In the genomic region with DNA sequence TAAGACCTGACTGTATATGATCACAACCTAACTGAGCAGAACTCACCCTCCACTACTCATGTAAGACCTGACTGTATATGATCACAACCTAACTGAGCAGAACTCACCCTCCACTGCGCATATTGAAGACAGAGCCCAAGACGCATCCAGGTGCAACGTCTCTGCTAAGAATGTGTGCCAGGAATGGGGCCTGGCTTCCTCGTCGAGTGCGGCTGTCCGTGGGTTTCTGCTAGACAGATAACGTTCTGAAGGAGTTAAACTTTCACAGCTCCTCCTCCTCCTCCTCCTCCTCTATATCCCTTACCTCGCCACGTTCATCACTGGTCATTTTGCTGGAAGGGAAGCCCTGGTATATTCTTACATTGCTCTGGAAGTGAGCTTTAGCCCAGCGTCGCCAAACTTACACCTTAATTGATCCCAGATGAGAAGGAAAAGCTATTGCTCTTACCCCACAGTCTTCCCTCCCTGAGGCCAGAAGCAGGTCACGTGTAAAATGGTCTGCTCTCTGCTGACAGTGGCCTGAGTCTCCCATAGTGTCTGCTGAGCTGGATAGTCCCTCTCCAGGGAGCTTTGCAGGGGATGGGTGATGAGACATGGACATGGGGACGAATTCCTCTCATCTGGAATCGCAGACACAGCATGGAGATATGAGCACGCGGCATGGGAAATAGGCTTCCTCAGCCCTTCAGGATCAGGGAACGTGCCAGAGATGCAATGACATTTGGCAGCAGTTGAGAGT, we compare ENCODE assay signal across 14 cellular contexts.
A peak's percentile ranks its signal among the peaks of the same experiment; 100 is the strongest.
DNase-seq lines count a peak whose midpoint lies in the region; ATAC-seq and TF ChIP-seq lines count a peak whose summit lies in the region.
"Had no signal": no experiment of that assay in that cellular context is flagged by ENCODE, and none has a peak within 500 bp of the region (broad histone marks: within the 10 kb centered on the region; RNA-seq: fewer than 3 reads in every experiment).

No MANE protein-coding gene starts in this region.

- peak; percentile 84 for ATAC-seq in left ventricle myocardium superior
- no peak for ATAC-seq in GM21447 (IDR thresholded peaks at IDR 0.05; ENCODE audit: unreplicated experiment)
- ATAC-seq: naive thymus-derived CD4-positive, alpha-beta T cell; psoas muscle had no signal

- intact Hi-C loops in left ventricle myocardium superior (cut with micrococcal nuclease) = no loop called here

- peak; percentile 14 for DNase-seq in activated effector memory CD4-positive, alpha-beta T cell treated with anti-CD3 and anti-CD28 coated beads, Interleukin-2, amount 50 U/mL, for 16 hours
- DNase-seq in activated effector memory CD4-positive, alpha-beta T cell treated with Interleukin-2 at 50 U/mL for 16 hours = no peak
- peak; percentile 68 for DNase-seq in cerebellum (ENCODE audit: low spot score)
- no peak for DNase-seq in left ventricle myocardium superior
- peak; percentile 6 for DNase-seq in stromal cell of bone marrow (ENCODE audit: low read depth)
- DNase-seq in NK-92 treated with Interleukin-12 subunit alpha and Interleukin-12 subunit beta, amount 100 ng/mL, for 24 hours (lab: John Stamatoyannopoulos, UW) = no peak
- DNase-seq in HEK293T (ENCODE audit: extremely low spot score) = no peak
- DNase-seq: 8988T; activated CD4-positive, alpha-beta T cell treated with anti-CD3 and anti-CD28 coated beads, Interleukin-2, amount 50 U/mL, for 1 hour; activated naive CD4-positive, alpha-beta T cell treated with anti-CD3 and anti-CD28 coated beads, Interleukin-2, amount 50 U/mL, for 16 hours; naive thymus-derived CD4-positive, alpha-beta T cell; psoas muscle; RPMI8226 had no signal

- POLR2A ChIA-PET in HEK293T (lab: Yijun Ruan, JAX) = no interaction called here

- CTCF ChIA-PET in HEK293T (lab: Yijun Ruan, JAX) = no interaction called here

TF ChIP-seq in HEK293T, 16 proteins besides CTCF, POLR2A, EP300 and RAD21:
- TF ChIP-seq SUZ12 (IDR thresholded peaks at IDR 0.05) (no peak), LEF1 (IDR thresholded peaks at IDR 0.05; ENCODE audit: borderline replicate concordance) (no peak), SP1 (IDR thresholded peaks at IDR 0.05) (no peak), FOXK2 (IDR thresholded peaks at IDR 0.05) (no peak), FOXM1 (IDR thresholded peaks at IDR 0.05; ENCODE audit: borderline replicate concordance) (no peak), FOXA1 (IDR thresholded peaks at IDR 0.05) (no peak), BHLHE40 (IDR thresholded peaks at IDR 0.05; ENCODE audit: borderline replicate concordance) (no peak), HDGF (IDR thresholded peaks at IDR 0.05; ENCODE audit: borderline replicate concordance) (no peak), TARDBP (IDR thresholded peaks at IDR 0.05) (no peak), CTBP1 (IDR thresholded peaks at IDR 0.05; ENCODE audit: borderline replicate concordance) (no peak), NFRKB (IDR thresholded peaks at IDR 0.05) (no peak), ZNF384 (IDR thresholded peaks at IDR 0.05) (no peak), L3MBTL2 (conservative IDR thresholded peaks at IDR 0.05) (no peak), ELF4 (IDR thresholded peaks at IDR 0.05) (no peak)
- TF ChIP-seq, protein P1, sequence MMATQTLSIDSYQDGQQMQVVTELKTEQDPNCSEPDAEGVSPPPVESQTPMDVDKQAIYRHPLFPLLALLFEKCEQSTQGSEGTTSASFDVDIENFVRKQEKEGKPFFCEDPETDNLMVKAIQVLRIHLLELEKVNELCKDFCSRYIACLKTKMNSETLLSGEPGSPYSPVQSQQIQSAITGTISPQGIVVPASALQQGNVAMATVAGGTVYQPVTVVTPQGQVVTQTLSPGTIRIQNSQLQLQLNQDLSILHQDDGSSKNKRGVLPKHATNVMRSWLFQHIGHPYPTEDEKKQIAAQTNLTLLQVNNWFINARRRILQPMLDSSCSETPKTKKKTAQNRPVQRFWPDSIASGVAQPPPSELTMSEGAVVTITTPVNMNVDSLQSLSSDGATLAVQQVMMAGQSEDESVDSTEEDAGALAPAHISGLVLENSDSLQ (IDR thresholded peaks at IDR 0.05) = no peak

Comparison
In these comparisons a context has a peak if more than half of its experiments do, and no peak if none do; other contexts are left out.
1. DNase-seq: peak in activated effector memory CD4-positive, alpha-beta T cell treated with anti-CD3 and anti-CD28 coated beads, Interleukin-2, amount 50 U/mL, for 16 hours (single experiment), cerebellum (single experiment) and stromal cell of bone marrow (single experiment); none in activated effector memory CD4-positive, alpha-beta T cell treated with Interleukin-2 at 50 U/mL for 16 hours (single experiment), left ventricle myocardium superior (single experiment), NK-92 treated with Interleukin-12 subunit alpha and Interleukin-12 subunit beta, amount 100 ng/mL, for 24 hours (single experiment) and HEK293T (single experiment).